ENCODE assay signal across 8 cellular contexts in genomic region chr11:104332110-104332509, GRCh38.
A peak's percentile ranks its signal among the peaks of the same experiment; 100 is the strongest.
DNase-seq lines count a peak whose midpoint lies in the region; ATAC-seq and TF ChIP-seq lines count a peak whose summit lies in the region.

No MANE protein-coding gene starts in this region.

- no peak overlapping the region for H3K27ac ChIP-seq in GM23338 (ENCODE audit: low read depth)
- H3K27ac ChIP-seq in RWPE2 (ENCODE audit: poor library complexity, severe bottlenecking) = no peak overlapping the region
- H3K27ac ChIP-seq in GM23248 = no peak overlapping the region

- no peak overlapping the region for H3K4me3 Mint-ChIP-seq in GM23338
- H3K4me3 Mint-ChIP-seq in activated CD4-positive, alpha-beta T cell treated with anti-CD3 and anti-CD28 coated beads, Interleukin-2, amount 10 ng/mL, durations not matched to agents 7 days and 5 days = no peak overlapping the region

- no peaks in the 10 kb centered on the region for H3F3A ChIP-seq in GM23338 (replicated peaks; ENCODE audit: low read depth)
- H3F3A ChIP-seq in GM23248 (ENCODE audit: insufficient read depth) = no peaks in the 10 kb centered on the region

- POLR2A ChIA-PET in activated CD4-positive, alpha-beta T cell treated with anti-CD3 and anti-CD28 coated beads, Interleukin-2, amount 10 ng/mL, durations not matched to agents 7 days and 5 days (lab: Charles Lee) = no interaction called here

- H3K4me1 ChIP-seq in GM23338 (ENCODE audit: insufficient read depth) (no peaks in the 10 kb centered on the region), RWPE2 (ENCODE audit: insufficient read depth, poor library complexity, severe bottlenecking) (no peaks in the 10 kb centered on the region), GM23248 (ENCODE audit: insufficient read depth) (0 out of 2 replicates have a peak, but pooled peaks cover 4% of the 10 kb centered on the region)

- H3K9me3 ChIP-seq in RWPE2 (ENCODE audit: severe bottlenecking) (no peaks in the 10 kb centered on the region), GM23248 (ENCODE audit: low read depth) (no peaks in the 10 kb centered on the region)

- H3K4me3 ChIP-seq in GM23338 (no peak overlapping the region), RWPE2 (ENCODE audit: severe bottlenecking) (no peak overlapping the region), GM23248 (no peak overlapping the region)

- H3K79me2 ChIP-seq in GM23338 (replicated peaks; ENCODE audit: insufficient read depth) (no peaks in the 10 kb centered on the region), GM23248 (ENCODE audit: insufficient read depth) (no peaks in the 10 kb centered on the region)

- H3K36me3 ChIP-seq in GM23338 (ENCODE audit: insufficient read depth) = no peaks in the 10 kb centered on the region
- H3K36me3 ChIP-seq in RWPE2 (ENCODE audit: low read depth) = no peaks in the 10 kb centered on the region
- H3K36me3 ChIP-seq in GM23248 (ENCODE audit: low read depth) = no peaks in the 10 kb centered on the region

- H3K36me3 Mint-ChIP-seq in GM23338 (ENCODE audit: low read depth) = no peaks in the 10 kb centered on the region; the same call in 2 of the 3 replicates
- H3K36me3 Mint-ChIP-seq in activated CD4-positive, alpha-beta T cell treated with anti-CD3 and anti-CD28 coated beads, Interleukin-2, amount 10 ng/mL, durations not matched to agents 7 days and 5 days (ENCODE audit: low read depth) = no peaks in the 10 kb centered on the region

- no peak overlapping the region for H3K27ac Mint-ChIP-seq in GM23338
- H3K27ac Mint-ChIP-seq in activated CD4-positive, alpha-beta T cell treated with anti-CD3 and anti-CD28 coated beads, Interleukin-2, amount 10 ng/mL, durations not matched to agents 7 days and 5 days = no peak overlapping the region

- no peaks in the 10 kb centered on the region for H3K4me1 Mint-ChIP-seq in GM23338
- H3K4me1 Mint-ChIP-seq in activated CD4-positive, alpha-beta T cell treated with anti-CD3 and anti-CD28 coated beads, Interleukin-2, amount 10 ng/mL, durations not matched to agents 7 days and 5 days = no peaks in the 10 kb centered on the region

- 60% methylated on average over 4 of the region's 4 CpGs for WGBS in GM23248 (ENCODE audit: low coverage in 1 of 2, low lambda C conversion rate in 2 of 2, missing lambda C conversion rate in 2 of 2), 2 experiments

- DNase-seq in DMS53 treated with DMSO at 0.1 percent for 48 hours (lab: John Stamatoyannopoulos, UW; ENCODE audit: unreplicated experiment) = peak; percentile 13
- DNase-seq in GM23338 (ENCODE audit: low spot score) = peak; percentile 85
- DNase-seq in RWPE2 (ENCODE audit: low spot score) = no peak
- DNase-seq in iPS DF 19.7 (ENCODE audit: low read depth, low spot score) = peak; percentile 56
- DNase-seq in GM23248 = no peak
- no peak for DNase-seq in glomerular visceral epithelial cell (ENCODE audit: extremely low spot score)
- DNase-seq in activated CD4-positive, alpha-beta T cell treated with anti-CD3 and anti-CD28 coated beads, Interleukin-2, amount 10 ng/mL, durations not matched to agents 7 days and 5 days = no peak

- no peaks in the 10 kb centered on the region for H3K9me3 Mint-ChIP-seq in GM23338
- no peaks in the 10 kb centered on the region for H3K9me3 Mint-ChIP-seq in activated CD4-positive, alpha-beta T cell treated with anti-CD3 and anti-CD28 coated beads, Interleukin-2, amount 10 ng/mL, durations not matched to agents 7 days and 5 days

- H3K27me3 ChIP-seq in GM23338 (ENCODE audit: insufficient read depth) (no peaks in the 10 kb centered on the region), RWPE2 (ENCODE audit: insufficient read depth, poor library complexity, severe bottlenecking) (no peaks in the 10 kb centered on the region), GM23248 (replicated peaks; ENCODE audit: insufficient read depth) (no peaks in the 10 kb centered on the region)

- H4K20me1 ChIP-seq in GM23338 (replicated peaks; ENCODE audit: insufficient read depth) (no peaks in the 10 kb centered on the region), GM23248 (ENCODE audit: insufficient read depth) (no peaks in the 10 kb centered on the region)

- CTCF ChIA-PET in activated CD4-positive, alpha-beta T cell treated with anti-CD3 and anti-CD28 coated beads, Interleukin-2, amount 10 ng/mL, durations not matched to agents 7 days and 5 days (lab: Charles Lee) = interaction anchor here (0.6 kb wide), 1 partner anchor 377 kb away, joined by 6 read pairs; no protein-coding TSS in a partner anchor

- H3K9me2 ChIP-seq in GM23338 (ENCODE audit: insufficient read depth) (no peaks in the 10 kb centered on the region), GM23248 (ENCODE audit: insufficient read depth) (no peaks in the 10 kb centered on the region)

- H3K27me3 Mint-ChIP-seq in GM23338 (ENCODE audit: insufficient read depth, low read depth, poor library complexity) = no peaks in the 10 kb centered on the region
- no peaks in the 10 kb centered on the region for H3K27me3 Mint-ChIP-seq in activated CD4-positive, alpha-beta T cell treated with anti-CD3 and anti-CD28 coated beads, Interleukin-2, amount 10 ng/mL, durations not matched to agents 7 days and 5 days

- ATAC-seq in GM23338 = peak; percentile 94
- no peak for ATAC-seq in RWPE2 (ENCODE audit: low read depth)
- no peak for ATAC-seq in HG02759 (IDR thresholded peaks at IDR 0.05; ENCODE audit: unreplicated experiment)

- in situ Hi-C loops in GM23248 (cut with MboI) = loop anchor here (25.0 kb wide), 1 partner anchor 645 kb away; no protein-coding TSS in a partner anchor

- H2AFZ ChIP-seq in GM23338 (no peak overlapping the region), GM23248 (no peak overlapping the region)

- H3K9ac ChIP-seq in GM23248 = no peak overlapping the region

- H3K4me2 ChIP-seq in GM23338 = no peak overlapping the region
- no peak overlapping the region for H3K4me2 ChIP-seq in GM23248 (ENCODE audit: unreplicated experiment)

- TF ChIP-seq CTCF in GM23338 (conservative IDR thresholded peaks at IDR 0.05; ENCODE audit: low read depth in 2 of 2) = peak; percentile 91 to 96
- TF ChIP-seq CTCF in RWPE2 (IDR thresholded peaks at IDR 0.05; ENCODE audit: poor library complexity, severe bottlenecking) = peak; percentile 16

TF ChIP-seq in GM23338, 12 proteins besides CTCF, POLR2A, EP300 and RAD21 (continues in another document):
- TF ChIP-seq JUNB (IDR thresholded peaks at IDR 0.05; ENCODE audit: unreplicated experiment) = no peak
- no peak for TF ChIP-seq ZNF331 (CRISPR knock-in tag; IDR thresholded peaks at IDR 0.05; ENCODE audit: low read depth)
- TF ChIP-seq EZH2 (IDR thresholded peaks at IDR 0.05; ENCODE audit: low read depth, unreplicated experiment) = no peak
- TF ChIP-seq ZNF462 (CRISPR knock-in tag; IDR thresholded peaks at IDR 0.05) = no peak
- no peak for TF ChIP-seq EZH2phosphoT487 (IDR thresholded peaks at IDR 0.05; ENCODE audit: unreplicated experiment)
- no peak for TF ChIP-seq STAT1 (IDR thresholded peaks at IDR 0.05; ENCODE audit: unreplicated experiment)

Comparison
In these comparisons a context has a peak if more than half of its experiments do, and no peak if none do; other contexts are left out.
1. DNase-seq: peak in DMS53 treated with DMSO at 0.1 percent for 48 hours (single experiment), GM23338 (single experiment) and iPS DF 19.7 (single experiment); none in RWPE2 (single experiment), GM23248 (single experiment), glomerular visceral epithelial cell (single experiment) and activated CD4-positive, alpha-beta T cell treated with anti-CD3 and anti-CD28 coated beads, Interleukin-2, amount 10 ng/mL, durations not matched to agents 7 days and 5 days (single experiment).